ENCODE assay signal across 25 cellular contexts in genomic region chr13:97371486-97372109, GRCh38.
"Had no signal": no experiment of that assay in that cellular context is flagged by ENCODE, and none has a peak within 500 bp of the region (broad histone marks: within the 10 kb centered on the region; RNA-seq: fewer than 3 reads in every experiment).

No MANE protein-coding gene starts in this region.

- ATAC-seq: activated naive CD4-positive, alpha-beta T cell treated with anti-CD3 and anti-CD28 coated beads, Interleukin-2, amount 50 U/mL, for 72 hours; activated naive CD8-positive, alpha-beta T cell treated with anti-CD3 and anti-CD28 coated beads, Interleukin-2, amount 50 U/mL, for 24 hours; activated T-cell treated with anti-CD3 and anti-CD28 coated beads, Interleukin-2, amount 50 U/mL, for 4 hours; T-helper 17 cell had no signal

- DNase-seq: activated B cell treated with CpG ODN at 0.5 μM for 24 hours; activated CD4-positive, alpha-beta memory T cell treated with anti-CD3 and anti-CD28 coated beads for 36 hours; activated CD4-positive, alpha-beta T cell treated with anti-CD3 and anti-CD28 coated beads for 1 hour; activated CD4-positive, alpha-beta T cell treated with anti-CD3 and anti-CD28 coated beads, Interleukin-2, amount 10 ng/mL, durations not matched to agents 7 days and 5 days; activated CD8-positive, alpha-beta memory T cell treated with anti-CD3 and anti-CD28 coated beads for 24 hours; activated effector memory CD4-positive, alpha-beta T cell treated with anti-CD3 and anti-CD28 coated beads, Interleukin-2, amount 50 U/mL, for 16 hours; activated naive CD4-positive, alpha-beta T cell treated with Interleukin-2 at 50 U/mL for 16 hours; activated naive CD8-positive, alpha-beta T cell treated with anti-CD3 and anti-CD28 coated beads, Interleukin-2, amount 50 U/mL, for 24 hours; activated T-cell treated with anti-CD3 and anti-CD28 coated beads, Interleukin-2, amount 50 U/mL, for 4 hours; amniotic stem cell; cerebellar nuclear complex; IMR-90; KG1; NCI-H1092; NCI-H1417; NCI-H1694; NCI-H2029; NCI-H2107; NCI-H446; NCI-H526; NCI-H774; SHP77; T-helper 17 cell; T-helper 9 cell had no signal
